Comparison of ENCODE assay signal across 1 cellular context in the genomic region with DNA sequence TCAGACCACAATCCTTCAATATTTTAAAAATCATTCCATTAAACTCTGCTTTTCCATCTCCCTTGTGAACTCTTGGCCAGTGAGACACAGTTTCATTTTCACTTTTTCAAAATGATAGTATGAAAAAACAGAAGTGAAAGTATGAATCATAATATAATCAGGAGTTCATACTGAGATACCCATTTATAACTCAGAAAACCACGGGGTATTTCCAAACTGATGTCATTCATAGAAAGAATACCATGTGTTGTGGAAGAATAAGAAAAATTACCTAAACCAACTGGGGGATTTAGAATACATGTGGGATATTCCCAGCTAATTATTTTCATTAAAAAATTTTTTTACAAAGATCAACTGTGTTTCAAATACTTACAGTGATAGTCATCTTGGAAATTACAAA.
TF ChIP-seq lines count a peak whose summit lies in the region.

No MANE protein-coding gene starts in this region.

TF ChIP-seq in GM12878, 131 proteins besides CTCF, POLR2A, EP300 and RAD21 (continued from another document and continues in another):
- TF ChIP-seq ZNF687 (IDR thresholded peaks at IDR 0.05), result no peak
- no peak for TF ChIP-seq PBX3 (IDR thresholded peaks at IDR 0.05; ENCODE audit: insufficient replicate concordance, low read depth, low read length)
- no peak for TF ChIP-seq IRF5 (IDR thresholded peaks at IDR 0.05; ENCODE audit: borderline replicate concordance)
- TF ChIP-seq TAF1 (IDR thresholded peaks at IDR 0.05; ENCODE audit: borderline replicate concordance, low read depth, low read length), result no peak
- TF ChIP-seq PAX5 (IDR thresholded peaks at IDR 0.05; ENCODE audit: borderline replicate concordance, low read depth, low read length), result peak; percentile 82
- TF ChIP-seq CBFB (IDR thresholded peaks at IDR 0.05; ENCODE audit: low read depth), result peak; percentile 91
- TF ChIP-seq PRDM15 (CRISPR knock-in tag; IDR thresholded peaks at IDR 0.05), result 0 out of 2 replicates have a peak, but pooled peaks have one; percentile 21
- peak in 1 of 2 experiments; percentile 96; a peak in 2 of 4 replicates for TF ChIP-seq CEBPB (IDR thresholded peaks at IDR 0.05; ENCODE audit: borderline replicate concordance in 1 of 2, low read depth in 2 of 2, low read length in 2 of 2)
- TF ChIP-seq BMI1 (IDR thresholded peaks at IDR 0.05; ENCODE audit: borderline replicate concordance), result no peak
- no peak for TF ChIP-seq IKZF2 (IDR thresholded peaks at IDR 0.05)
- TF ChIP-seq SMAD1 (IDR thresholded peaks at IDR 0.05; ENCODE audit: low read depth, partially characterized antibody), result peak; percentile 84
- TF ChIP-seq SUPT20H (IDR thresholded peaks at IDR 0.05; ENCODE audit: borderline replicate concordance, control insufficient read depth, low read depth, low read length), result no peak
- TF ChIP-seq WRNIP1 (IDR thresholded peaks at IDR 0.05; ENCODE audit: borderline replicate concordance, low read depth, low read length), result no peak
- TF ChIP-seq ATF2 (IDR thresholded peaks at IDR 0.05; ENCODE audit: low read length), result peak; percentile 100
- TF ChIP-seq EED (IDR thresholded peaks at IDR 0.05; ENCODE audit: low read depth), result peak; percentile 49; the same call in 1 of the 2 replicates
- no peak for TF ChIP-seq NFXL1 (IDR thresholded peaks at IDR 0.05; ENCODE audit: borderline replicate concordance)
- no peak for TF ChIP-seq BCLAF1 (IDR thresholded peaks at IDR 0.05)
- peak; percentile 94 for TF ChIP-seq SPI1 (IDR thresholded peaks at IDR 0.05; ENCODE audit: borderline replicate concordance, insufficient read depth, low read depth, low read length)
- peak; percentile 99 for TF ChIP-seq MTA3 (IDR thresholded peaks at IDR 0.05; ENCODE audit: borderline replicate concordance, low read length)
- TF ChIP-seq, protein P1, sequence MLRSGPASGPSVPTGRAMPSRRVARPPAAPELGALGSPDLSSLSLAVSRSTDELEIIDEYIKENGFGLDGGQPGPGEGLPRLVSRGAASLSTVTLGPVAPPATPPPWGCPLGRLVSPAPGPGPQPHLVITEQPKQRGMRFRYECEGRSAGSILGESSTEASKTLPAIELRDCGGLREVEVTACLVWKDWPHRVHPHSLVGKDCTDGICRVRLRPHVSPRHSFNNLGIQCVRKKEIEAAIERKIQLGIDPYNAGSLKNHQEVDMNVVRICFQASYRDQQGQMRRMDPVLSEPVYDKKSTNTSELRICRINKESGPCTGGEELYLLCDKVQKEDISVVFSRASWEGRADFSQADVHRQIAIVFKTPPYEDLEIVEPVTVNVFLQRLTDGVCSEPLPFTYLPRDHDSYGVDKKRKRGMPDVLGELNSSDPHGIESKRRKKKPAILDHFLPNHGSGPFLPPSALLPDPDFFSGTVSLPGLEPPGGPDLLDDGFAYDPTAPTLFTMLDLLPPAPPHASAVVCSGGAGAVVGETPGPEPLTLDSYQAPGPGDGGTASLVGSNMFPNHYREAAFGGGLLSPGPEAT (IDR thresholded peaks at IDR 0.05; ENCODE audit: low read depth), result peak; percentile 100
- peak; percentile 100 for TF ChIP-seq RELA (IDR thresholded peaks at IDR 0.05; ENCODE audit: borderline replicate concordance, partially characterized antibody)
- no peak for TF ChIP-seq RCOR1 (conservative IDR thresholded peaks at IDR 0.05; ENCODE audit: low read depth, low read length)
- TF ChIP-seq SMC3 (IDR thresholded peaks at IDR 0.05; ENCODE audit: borderline replicate concordance, low read length), result peak; percentile 2; the same call in 1 of the 2 replicates
- TF ChIP-seq EZH2 (IDR thresholded peaks at IDR 0.05; ENCODE audit: borderline replicate concordance, control insufficient read depth, low read depth, low read length), result no peak
- TF ChIP-seq, protein P2, sequence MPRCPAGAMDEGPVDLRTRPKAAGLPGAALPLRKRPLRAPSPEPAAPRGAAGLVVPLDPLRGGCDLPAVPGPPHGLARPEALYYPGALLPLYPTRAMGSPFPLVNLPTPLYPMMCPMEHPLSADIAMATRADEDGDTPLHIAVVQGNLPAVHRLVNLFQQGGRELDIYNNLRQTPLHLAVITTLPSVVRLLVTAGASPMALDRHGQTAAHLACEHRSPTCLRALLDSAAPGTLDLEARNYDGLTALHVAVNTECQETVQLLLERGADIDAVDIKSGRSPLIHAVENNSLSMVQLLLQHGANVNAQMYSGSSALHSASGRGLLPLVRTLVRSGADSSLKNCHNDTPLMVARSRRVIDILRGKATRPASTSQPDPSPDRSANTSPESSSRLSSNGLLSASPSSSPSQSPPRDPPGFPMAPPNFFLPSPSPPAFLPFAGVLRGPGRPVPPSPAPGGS (IDR thresholded peaks at IDR 0.05; ENCODE audit: borderline replicate concordance, insufficient read depth, low read depth, low read length, poor library complexity, severe bottlenecking), result peak; percentile 98
- TF ChIP-seq MXI1 (IDR thresholded peaks at IDR 0.05; ENCODE audit: low read depth, low read length), result peak; percentile 79; the same call in 1 of the 2 replicates
- peak; percentile 99 for TF ChIP-seq ATF7 (IDR thresholded peaks at IDR 0.05; ENCODE audit: low read depth)
- TF ChIP-seq USF2 (IDR thresholded peaks at IDR 0.05; ENCODE audit: borderline replicate concordance, low read depth, low read length), result no peak
- TF ChIP-seq FOXM1 (IDR thresholded peaks at IDR 0.05; ENCODE audit: low read depth, low read length), result peak; percentile 100
- TF ChIP-seq ZSCAN29 (IDR thresholded peaks at IDR 0.05), result no peak
- peak in 1 of 2 experiments; percentile 43; a peak in 1 of 4 replicates for TF ChIP-seq ETV6 (conservative IDR thresholded peaks at IDR 0.05 in 1 of 2, IDR thresholded peaks at IDR 0.05 in 1 of 2; ENCODE audit: borderline replicate concordance in 1 of 2, low read depth in 1 of 2)
- TF ChIP-seq IRF4 (IDR thresholded peaks at IDR 0.05; ENCODE audit: low read depth, low read length), result peak; percentile 96
- TF ChIP-seq RFX5 (IDR thresholded peaks at IDR 0.05; ENCODE audit: low read depth, low read length), result no peak
- no peak for TF ChIP-seq ZZZ3 (IDR thresholded peaks at IDR 0.05; ENCODE audit: control insufficient read depth, insufficient read length, low read depth)
- no peak for TF ChIP-seq BRCA1 (IDR thresholded peaks at IDR 0.05; ENCODE audit: low read depth, low read length)
- TF ChIP-seq CREM (IDR thresholded peaks at IDR 0.05; ENCODE audit: low read depth), result peak; percentile 97
